ENCODE assay signal across 2 cellular contexts in genomic region chr5:142131394-142131793, GRCh38.
TF ChIP-seq lines count a peak whose summit lies in the region.

No MANE protein-coding gene starts in this region.

TF ChIP-seq in HepG2, 621 proteins besides CTCF, POLR2A, EP300 and RAD21:
- TF ChIP-seq MAFF (IDR thresholded peaks at IDR 0.05; ENCODE audit: low read depth, low read length) (peak; percentile 95), ZNF318 (CRISPR knock-in tag; IDR thresholded peaks at IDR 0.05) (no peak), MAFK (conservative IDR thresholded peaks at IDR 0.05 in 1 of 2, IDR thresholded peaks at IDR 0.05 in 1 of 2; ENCODE audit: low read length in 2 of 2) (peak; percentile 90 to 97), KDM6A (CRISPR knock-in tag; IDR thresholded peaks at IDR 0.05; ENCODE audit: low read depth) (no peak), FOXK1 (CRISPR knock-in tag; IDR thresholded peaks at IDR 0.05; ENCODE audit: borderline replicate concordance, low read depth) (no peak)

TF ChIP-seq in H1, 55 proteins besides CTCF, POLR2A, EP300 and RAD21:
- TF ChIP-seq MAFK (IDR thresholded peaks at IDR 0.05; ENCODE audit: low read depth, low read length), result peak; percentile 85
- no peak for TF ChIP-seq BCL11A (IDR thresholded peaks at IDR 0.05; ENCODE audit: low read depth in 2 of 2, low read length in 2 of 2)
TF ChIP-seq in H1: peak in this region for 1.
